8 cellular contexts compared by ENCODE assay signal in the genomic region with DNA sequence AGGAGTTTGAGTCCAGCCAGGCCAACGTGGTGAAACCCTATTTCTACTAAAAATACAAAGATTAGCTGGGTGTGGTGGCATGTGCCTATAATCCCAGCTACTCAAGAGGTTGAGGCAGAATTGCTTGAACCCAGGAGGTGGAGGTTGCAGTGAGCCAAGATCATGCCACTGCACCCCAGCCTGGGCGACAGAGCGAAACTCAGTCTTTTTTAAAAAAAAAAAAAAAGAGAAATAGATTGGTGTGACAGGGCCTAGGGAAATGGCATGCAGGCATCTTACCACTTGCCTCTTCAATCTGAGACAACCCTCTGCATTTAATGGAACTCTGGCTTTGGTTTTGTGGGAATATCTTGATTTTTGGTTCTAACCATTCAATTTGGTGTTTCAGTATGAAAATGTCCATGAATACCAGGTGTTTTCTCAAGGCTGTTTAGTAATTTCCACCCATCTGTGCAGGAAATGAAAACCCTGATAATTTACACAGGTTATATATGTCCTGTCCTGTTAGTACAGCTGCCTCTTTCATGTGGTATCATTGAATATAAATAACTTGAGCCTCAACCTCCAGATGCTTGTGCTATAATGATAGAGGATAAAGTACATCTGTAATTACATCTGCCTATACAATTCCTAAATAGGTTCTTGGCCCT. TPM values are rescaled to one million over a fixed set of nuclear protein-coding genes. Genes with fewer than 3 reads are reported as not detected.
A peak's percentile ranks its signal among the peaks of the same experiment; 100 is the strongest.
DNase-seq lines count a peak whose midpoint lies in the region; ATAC-seq and TF ChIP-seq lines count a peak whose summit lies in the region.

No MANE protein-coding gene starts in this region.

- H3K27ac ChIP-seq in spleen, result peak overlapping the region in 7 of 8 donors; percentile 3 to 80 (median 45)

- no peak for TF ChIP-seq CTCF in spleen (IDR thresholded peaks at IDR 0.05 in 8 of 11, conservative IDR thresholded peaks at IDR 0.05 in 3 of 11)

- H3K4me3 ChIP-seq in spleen, result no peak overlapping the region

- no peaks in the 10 kb centered on the region for H3K9me3 ChIP-seq in spleen

- peak; percentile 10; the same call in 1 of the 2 replicates for TF ChIP-seq POLR2A in Raji (IDR thresholded peaks at IDR 0.05; ENCODE audit: insufficient read depth, low read depth, low read length)
- no peak for TF ChIP-seq POLR2A in spleen (IDR thresholded peaks at IDR 0.05)

- H3K4me1 ChIP-seq in spleen, result peaks cover 25 to 81% (median 65%) of the 10 kb centered on the region in 6 donors

- DNase-seq in NCI-H510A treated with DMSO at 0.1 percent for 48 hours (lab: John Stamatoyannopoulos, UW) (peak; percentile 30), NCI-H510A (lab: John Stamatoyannopoulos, UW) (no peak), spleen (no peak), COR-L47 (lab: John Stamatoyannopoulos, UW) (no peak), T1000 (lab: John Stamatoyannopoulos, UW) (no peak)
- DNase-seq in activated CD4-positive, CD25-positive, alpha-beta regulatory T cell treated with anti-CD3 and anti-CD28 coated beads, Interleukin-2, amount 50 U/mL, for 72 hours, result no peak

- peak; percentile 46 for ATAC-seq in HG02884 (IDR thresholded peaks at IDR 0.05; ENCODE audit: unreplicated experiment)

- intact Hi-C loops in spleen (cut with DNase I; ENCODE audit: low total_unique reads), result no loop called here

- peaks cover 0 to 77% (median 53%) of the 10 kb centered on the region in 6 donors for H3K36me3 ChIP-seq in spleen

- 25 to 58% (median 42%) methylated on average over 3 of the region's 3 CpGs for WGBS in spleen, 5 donors

- H3K27me3 ChIP-seq in spleen (replicated peaks in 1 of 7), result no peaks in the 10 kb centered on the region

RNA-seq across cellular contexts. Expression of a gene that starts 8.4 kb away (rescaled TPM):
- total RNA-seq in spleen, result 100 to 1,000 TPM; 136 to 703 (median 251) TPM
- polyA plus RNA-seq in spleen, result 10 to 100 TPM; 26.8 to 53.8 (median 47.0) TPM

RNA-seq across cellular contexts. Expression of a gene that starts 19.5 kb away (rescaled TPM):
- 10 to 100 TPM; 15.0 to 33.0 (median 25.3) TPM for total RNA-seq in spleen
- 10 to 100 TPM in 1 of 3 donors, 1 to 10 TPM in 2; 6.6 to 10.4 (median 9.7) TPM for polyA plus RNA-seq in spleen

RNA-seq across cellular contexts. Expression of a gene that starts 50.1 kb away (rescaled TPM):
- 10 to 100 TPM; 13.5 to 24.5 (median 17.2) TPM for total RNA-seq in spleen
- 10 to 100 TPM; 24.8 to 26.6 (median 26.2) TPM for polyA plus RNA-seq in spleen

RNA-seq across cellular contexts. Expression of a gene that starts 50.3 kb away (rescaled TPM):
- total RNA-seq in spleen, result 10 to 100 TPM in 4 of 7 donors, 1 to 10 TPM in 3; 8.1 to 18.9 (median 10.6) TPM
- polyA plus RNA-seq in spleen, result 10 to 100 TPM; 17.4 to 21.2 (median 19.8) TPM
